12 cellular contexts compared by ENCODE assay signal in genomic region chr7:66308411-66308810, GRCh38.
"Had no signal": no experiment of that assay in that cellular context is flagged by ENCODE, and none has a peak within 500 bp of the region (broad histone marks: within the 10 kb centered on the region; RNA-seq: fewer than 3 reads in every experiment).

No MANE protein-coding gene starts in this region.

- H3K9me3 ChIP-seq: gastroesophageal sphincter, heart right ventricle, lower lobe of right lung, upper lobe of left lung had no signal

- H3K36me3 ChIP-seq: gastroesophageal sphincter, heart right ventricle, lower lobe of right lung, upper lobe of left lung had no signal

- H3K27ac ChIP-seq: gastroesophageal sphincter, heart right ventricle, lower lobe of right lung, upper lobe of left lung had no signal

- H3K4me3 ChIP-seq: gastroesophageal sphincter, heart right ventricle, lower lobe of right lung, upper lobe of left lung had no signal

- H3K27me3 ChIP-seq: gastroesophageal sphincter, heart right ventricle, upper lobe of left lung had no signal

- DNase-seq: activated B cell treated with CpG ODN at 0.5 μM for 24 hours; activated naive CD4-positive, alpha-beta T cell; activated naive CD8-positive, alpha-beta T cell treated with anti-CD3 and anti-CD28 coated beads, Interleukin-2, amount 10 ng/mL, durations not matched to agents 7 days and 5 days; activated T-cell treated with anti-CD3 and anti-CD28 coated beads for 4 hours; heart right ventricle; left cardiac atrium; lower lobe of right lung; midbrain; right cardiac atrium; T-helper 2 cell; upper lobe of left lung had no signal
